12 cellular contexts compared by ENCODE assay signal in genomic region chr3:13543251-13543650, GRCh38. TPM values are rescaled to one million over a fixed set of nuclear protein-coding genes. Genes with fewer than 3 reads are reported as not detected.
DNase-seq lines count a peak whose midpoint lies in the region; ATAC-seq and TF ChIP-seq lines count a peak whose summit lies in the region.
"Had no signal": no experiment of that assay in that cellular context is flagged by ENCODE, and none has a peak within 500 bp of the region (broad histone marks: within the 10 kb centered on the region; RNA-seq: fewer than 3 reads in every experiment).

No MANE protein-coding gene starts in this region.

- H3K27me3 Mint-ChIP-seq in MCF 10A (ENCODE audit: insufficient read depth, unreplicated experiment), result no peaks in the 10 kb centered on the region

- H3K9ac ChIP-seq in mammary epithelial cell (ENCODE audit: insufficient read depth, low read length), result no peak overlapping the region

- no peak overlapping the region for H3K4me2 ChIP-seq in mammary epithelial cell (ENCODE audit: insufficient read depth, low read depth, low read length)

- H3K4me1 Mint-ChIP-seq in MCF 10A (ENCODE audit: insufficient read depth, unreplicated experiment), result peaks cover 41% of the 10 kb centered on the region

- intact Hi-C loops in MCF 10A (cut with micrococcal nuclease) (loop anchor here (5.0 kb wide), 1 partner anchor 59 kb away; no protein-coding TSS in a partner anchor), mammary epithelial cell (cut with micrococcal nuclease) (no loop called here), esophagus muscularis mucosa (cut with DNase I) (no loop called here)

- dilution Hi-C loops in mammary epithelial cell (cut with HindIII; ENCODE audit: low sequenced_read_pairs), result loop anchor here (10.0 kb wide), 1 partner anchor 62 kb away; no protein-coding TSS in a partner anchor

- CTCF ChIA-PET in MCF 10A (lab: Yijun Ruan, JAX) (no interaction called here), mammary epithelial cell (lab: Charles Lee; ENCODE audit: low non-redundant PET) (no interaction called here)

- H3K27me3 ChIP-seq in mammary epithelial cell (ENCODE audit: insufficient read depth, low read length) (no peaks in the 10 kb centered on the region), esophagus muscularis mucosa (peaks cover 0 to 16% (median 2%) of the 10 kb centered on the region in 4 donors)

- POLR2A ChIA-PET in MCF 10A (lab: Yijun Ruan, JAX), result no interaction called here

- no peak for TF ChIP-seq POLR2A in esophagus muscularis mucosa (IDR thresholded peaks at IDR 0.05; ENCODE audit: low read depth)

- 80% methylated on average over 2 of the region's 5 CpGs for WGBS in mammary epithelial cell (ENCODE audit: low coverage, missing lambda C conversion rate)
- 29% methylated on average over 5 of the region's 5 CpGs for WGBS in esophagus muscularis mucosa

- H3K4me3 Mint-ChIP-seq in MCF 10A (ENCODE audit: unreplicated experiment), result no peak overlapping the region

- peak overlapping the region; percentile 40 for H3K27ac Mint-ChIP-seq in MCF 10A (ENCODE audit: low read depth, unreplicated experiment)

- H3K27ac ChIP-seq in mammary epithelial cell (ENCODE audit: insufficient read depth, low read depth, low read length) (no peak overlapping the region), esophagus muscularis mucosa (replicated peaks in 1 of 4) (peak overlapping the region; percentile 37 to 57 (median 48))
- H3K27ac ChIP-seq: 22Rv1 had no signal

- in situ Hi-C loops in mammary epithelial cell (cut with MboI; ENCODE audit: low sequenced_read_pairs in 2 of 2), result no loop called here

- no peak for TF ChIP-seq EP300 in esophagus muscularis mucosa (IDR thresholded peaks at IDR 0.05)

- H3K4me1 ChIP-seq in mammary epithelial cell (ENCODE audit: insufficient read depth, low read length) (peaks cover 29% of the 10 kb centered on the region), esophagus muscularis mucosa (peaks cover 4 to 24% (median 21%) of the 10 kb centered on the region in 4 donors)

- H3K36me3 ChIP-seq in mammary epithelial cell (ENCODE audit: insufficient read depth, low read length), result no peaks in the 10 kb centered on the region
- no peaks in the 10 kb centered on the region for H3K36me3 ChIP-seq in esophagus muscularis mucosa

- H3K79me2 ChIP-seq in mammary epithelial cell (ENCODE audit: insufficient read depth, low read length), result no peaks in the 10 kb centered on the region

- H3K4me3 ChIP-seq in mammary epithelial cell (replicated peaks in 1 of 3; ENCODE audit: insufficient read depth in 1 of 3, low read depth in 2 of 3, low read length in 3 of 3) (no peak overlapping the region), esophagus muscularis mucosa (no peak overlapping the region)
- H3K4me3 ChIP-seq: GM12878 had no signal

- H3K9me3 ChIP-seq in mammary epithelial cell (replicated peaks; ENCODE audit: insufficient read depth, low read length) (peaks cover 7% of the 10 kb centered on the region), esophagus muscularis mucosa (peaks cover 0 to 8% (median 3%) of the 10 kb centered on the region in 4 donors)

- no TSS peak for BruUV-seq in MCF 10A (replicated peaks; lab: Mats Ljungman, UMichigan)
- no TSS peak for BruUV-seq in mammary epithelial cell (replicated peaks; lab: Mats Ljungman, UMichigan)

- H3K36me3 Mint-ChIP-seq in MCF 10A (ENCODE audit: insufficient read depth, unreplicated experiment), result no peaks in the 10 kb centered on the region

- peaks cover 7% of the 10 kb centered on the region for H3K9me3 Mint-ChIP-seq in MCF 10A (ENCODE audit: unreplicated experiment)

- peak; percentile 95 for DNase-seq in MCF 10A (ENCODE audit: unreplicated experiment)
- DNase-seq in mammary epithelial cell, result no peak
- no peak for DNase-seq in esophagus muscularis mucosa (ENCODE audit: extremely low spot score)
- DNase-seq in myocyte (ENCODE audit: low read depth), result peak; percentile 47
- DNase-seq in NCI-H69 (lab: John Stamatoyannopoulos, UW), result no peak
- no peak for DNase-seq in DMS79 treated with DMSO at 0.1 percent for 48 hours (lab: John Stamatoyannopoulos, UW)
- DNase-seq: activated T-cell treated with anti-CD3 and anti-CD28 coated beads for 4 hours, HCEC 1CT had no signal

- no peaks in the 10 kb centered on the region for H4K20me1 ChIP-seq in mammary epithelial cell (ENCODE audit: insufficient read depth, low read length)

- TF ChIP-seq CTCF in MCF 10A (IDR thresholded peaks at IDR 0.05; ENCODE audit: unreplicated experiment), result no peak
- TF ChIP-seq CTCF in mammary epithelial cell (conservative IDR thresholded peaks at IDR 0.05 in 1 of 2, IDR thresholded peaks at IDR 0.05 in 1 of 2; ENCODE audit: extremely low read depth in 1 of 2, insufficient read depth in 1 of 2, low read depth in 1 of 2, low read length in 2 of 2), result no peak
- no peak for TF ChIP-seq CTCF in esophagus muscularis mucosa (IDR thresholded peaks at IDR 0.05)

- ATAC-seq in GM18868 (IDR thresholded peaks at IDR 0.05; ENCODE audit: unreplicated experiment) (no peak), HG02973 (IDR thresholded peaks at IDR 0.05; ENCODE audit: unreplicated experiment) (no peak)
- ATAC-seq: GM12878 had no signal

- H2AFZ ChIP-seq in mammary epithelial cell (ENCODE audit: low read depth, low read length), result no peak overlapping the region

RNA-seq across cellular contexts. Expression of gene FBLN2, which starts 5.7 kb away (rescaled TPM):
- total RNA-seq in MCF 10A (2022) (not detected in 2 replicates), mammary epithelial cell (1 to 10 TPM in 1 of 2 donors, not detected in 1; 2.2 TPM), esophagus muscularis mucosa (100 to 1,000 TPM; 130 to 244 (median 136) TPM), myocyte (0.91 and 2.4 TPM in 2 replicates)
- polyA plus RNA-seq in mammary epithelial cell, result 0.03 TPM
- polyA minus RNA-seq in mammary epithelial cell, result not detected
- 0.43 TPM for polyA plus RNA-seq in myocyte (2012)

Comparison
In these comparisons a context has a peak if more than half of its experiments do, and no peak if none do; other contexts are left out.
1. DNase-seq: peak in MCF 10A (single experiment) and myocyte (single experiment); none in mammary epithelial cell (single experiment), esophagus muscularis mucosa (single experiment), NCI-H69 (single experiment) and DMS79 treated with DMSO at 0.1 percent for 48 hours (single experiment).
2. RNA of gene FBLN2, which starts 5.7 kb away (total RNA-seq): 130 to 244 TPM in esophagus muscularis mucosa; 2.2 TPM in mammary epithelial cell, 0.91 to 2.4 TPM in myocyte and not detected in MCF 10A; every median in the first group is over 10 times any median in the second.